In the genomic region with DNA sequence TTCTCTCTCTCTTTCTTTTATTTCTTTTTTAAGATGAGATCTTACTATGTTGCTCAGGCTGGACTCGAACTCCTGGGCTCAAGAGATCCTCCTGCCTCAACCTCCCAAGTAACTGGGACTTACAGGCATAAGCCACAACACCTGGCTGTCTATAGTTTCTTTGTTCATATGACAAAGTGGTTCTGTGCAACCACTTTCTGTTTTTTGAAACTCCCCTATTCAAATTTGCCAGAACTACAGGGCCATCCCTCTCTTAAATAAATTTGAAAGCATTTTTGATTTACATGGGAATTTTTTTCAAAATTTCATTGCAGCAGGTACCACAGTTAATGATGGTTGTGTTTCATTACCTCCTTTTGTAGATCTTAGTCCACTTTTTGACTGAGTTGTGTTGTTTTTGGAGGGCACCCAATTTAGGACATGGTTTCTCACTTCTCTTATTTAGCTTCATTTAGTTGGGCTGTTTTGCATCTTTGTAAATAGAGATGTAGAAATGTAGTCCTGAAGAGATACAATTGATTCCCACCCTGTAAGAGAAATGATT, we compare ENCODE assay signal across 15 cellular contexts.
DNase-seq lines count a peak whose midpoint lies in the region; ATAC-seq, FAIRE-seq and TF ChIP-seq lines count a peak whose summit lies in the region.
"Had no signal": no experiment of that assay in that cellular context is flagged by ENCODE, and none has a peak within 500 bp of the region (broad histone marks: within the 10 kb centered on the region; RNA-seq: fewer than 3 reads in every experiment).

No MANE protein-coding gene starts in this region.

- no peak overlapping the region for H3K27ac ChIP-seq in kidney (ENCODE audit: low read depth in 2 of 2, low read length in 2 of 2)
- no peak overlapping the region for H3K27ac ChIP-seq in sigmoid colon
- H3K27ac ChIP-seq: suprapubic skin had no signal

- TF ChIP-seq EP300 in sigmoid colon (IDR thresholded peaks at IDR 0.05): no peak

- 86 to 91% methylated on average over 1 of the region's 1 CpG for WGBS in sigmoid colon, 2 donors

- TF ChIP-seq CTCF in kidney (IDR thresholded peaks at IDR 0.05; ENCODE audit: borderline replicate concordance, extremely low read depth, insufficient read depth) (no peak), sigmoid colon (IDR thresholded peaks at IDR 0.05) (no peak)

- H3K36me3 ChIP-seq in kidney (ENCODE audit: control insufficient read depth in 1 of 2, insufficient read depth in 2 of 2, low read length in 2 of 2): no peaks in the 10 kb centered on the region
- no peaks in the 10 kb centered on the region for H3K36me3 ChIP-seq in sigmoid colon
- H3K36me3 ChIP-seq: suprapubic skin had no signal

- H3K4me3 ChIP-seq in kidney (ENCODE audit: low read length in 2 of 2) (no peak overlapping the region), sigmoid colon (no peak overlapping the region)
- H3K4me3 ChIP-seq: suprapubic skin had no signal

- intact Hi-C loops in kidney (cut with DNase I): no loop called here
- intact Hi-C loops in sigmoid colon (cut with DNase I): no loop called here

- H3K9me3 ChIP-seq in kidney (ENCODE audit: control insufficient read depth in 1 of 2, low read length in 2 of 2): no peaks in the 10 kb centered on the region
- no peaks in the 10 kb centered on the region for H3K9me3 ChIP-seq in sigmoid colon
- H3K9me3 ChIP-seq: suprapubic skin had no signal

- no peak for TF ChIP-seq POLR2A in sigmoid colon (IDR thresholded peaks at IDR 0.05)

- H3K4me1 ChIP-seq in kidney (ENCODE audit: control insufficient read depth in 1 of 2, insufficient read depth in 1 of 2, low read depth in 1 of 2, low read length in 2 of 2) (no peaks in the 10 kb centered on the region), sigmoid colon (peaks cover 0 to 8% (median 3%) of the 10 kb centered on the region in 4 donors)
- H3K4me1 ChIP-seq: suprapubic skin had no signal

- H3K9ac ChIP-seq in kidney (ENCODE audit: low read length in 2 of 2): no peak overlapping the region

- no peaks in the 10 kb centered on the region for H3K27me3 ChIP-seq in sigmoid colon
- H3K27me3 ChIP-seq: suprapubic skin had no signal

- peak; percentile 87 for ATAC-seq in GM18498 (IDR thresholded peaks at IDR 0.05; ENCODE audit: unreplicated experiment)
- peak; percentile 87 for ATAC-seq in GM19455 (IDR thresholded peaks at IDR 0.05; ENCODE audit: unreplicated experiment)
- ATAC-seq in HG02870 (IDR thresholded peaks at IDR 0.05; ENCODE audit: unreplicated experiment): peak; percentile 72
- peak; percentile 76 for ATAC-seq in HG03521 (IDR thresholded peaks at IDR 0.05; ENCODE audit: unreplicated experiment)
- no peak for ATAC-seq in activated CD4-positive, CD25-positive, alpha-beta regulatory T cell treated with anti-CD3 and anti-CD28 coated beads, Interleukin-2, amount 50 U/mL, for 24 hours

- FAIRE-seq in kidney (lab: Jason Lieb, UNC) (no peak), urothelium cell line (lab: Jason Lieb, UNC) (no peak)

- no peak for DNase-seq in kidney
- DNase-seq in sigmoid colon: no peak
- no peak for DNase-seq in urothelium cell line (ENCODE audit: low spot score)
- DNase-seq: activated CD4-positive, alpha-beta T cell treated with anti-CD3 and anti-CD28 coated beads for 1 hour; activated naive CD4-positive, alpha-beta T cell treated with anti-CD3 and anti-CD28 coated beads, Interleukin-2, amount 10 ng/mL, durations not matched to agents 7 days and 5 days; foreskin fibroblast; left colon; SIG-M5; stimulated activated CD4-positive, alpha-beta T cell treated with anti-CD3 and anti-CD28 coated beads, Interleukin-4, amount 100 ng/mL, for 1 hour had no signal

Comparison
In these comparisons a context has a peak if more than half of its experiments do, and no peak if none do; other contexts are left out.
1. ATAC-seq: peak in GM18498 (single experiment), GM19455 (single experiment), HG02870 (single experiment) and HG03521 (single experiment); none in activated CD4-positive, CD25-positive, alpha-beta regulatory T cell treated with anti-CD3 and anti-CD28 coated beads, Interleukin-2, amount 50 U/mL, for 24 hours (0 of 2).